In the genomic region with DNA sequence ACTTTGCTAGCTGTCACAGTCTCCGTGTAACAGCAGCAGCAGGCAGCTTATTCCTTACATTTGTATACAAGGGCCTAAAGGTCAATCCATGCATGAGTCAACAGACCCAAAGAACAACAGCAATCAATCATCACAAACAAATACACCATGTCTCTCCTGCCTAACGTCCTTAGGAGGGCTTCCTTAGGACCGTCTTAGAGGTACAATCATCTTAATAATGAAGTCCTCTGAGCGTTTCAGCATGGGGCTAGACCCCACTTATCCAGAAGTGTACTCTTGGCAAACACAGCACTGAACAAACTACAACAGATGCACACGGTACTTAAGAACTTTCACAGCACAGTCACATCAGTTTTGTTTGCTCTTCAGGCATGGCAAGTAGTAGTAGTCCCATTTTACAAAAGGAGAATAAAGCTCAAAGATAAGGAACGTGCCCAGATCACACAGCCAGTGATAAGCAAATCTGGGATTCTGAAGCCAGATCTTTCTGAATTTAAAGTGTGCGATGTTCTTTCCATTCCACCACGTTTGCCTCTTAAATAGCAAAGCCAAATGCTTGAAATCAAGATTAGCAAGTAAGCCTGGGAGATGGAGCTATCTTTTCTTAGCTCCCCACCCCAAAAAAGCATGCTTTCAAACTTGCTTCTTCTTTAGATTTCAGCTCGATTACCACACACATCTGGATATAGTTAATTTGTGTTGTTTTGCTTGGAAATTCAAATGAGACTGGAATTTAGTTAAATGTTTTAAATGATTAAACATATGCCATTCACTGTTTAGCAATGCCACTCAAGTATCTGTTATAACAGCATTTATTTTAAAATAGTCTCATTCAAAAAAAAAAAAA, we compare ENCODE assay signal across 2 cellular contexts.
TF ChIP-seq lines count a peak whose summit lies in the region.

No MANE protein-coding gene starts in this region.

TF ChIP-seq in SK-N-SH, 30 proteins besides CTCF, POLR2A, EP300 and RAD21:
- TF ChIP-seq, protein P1, sequence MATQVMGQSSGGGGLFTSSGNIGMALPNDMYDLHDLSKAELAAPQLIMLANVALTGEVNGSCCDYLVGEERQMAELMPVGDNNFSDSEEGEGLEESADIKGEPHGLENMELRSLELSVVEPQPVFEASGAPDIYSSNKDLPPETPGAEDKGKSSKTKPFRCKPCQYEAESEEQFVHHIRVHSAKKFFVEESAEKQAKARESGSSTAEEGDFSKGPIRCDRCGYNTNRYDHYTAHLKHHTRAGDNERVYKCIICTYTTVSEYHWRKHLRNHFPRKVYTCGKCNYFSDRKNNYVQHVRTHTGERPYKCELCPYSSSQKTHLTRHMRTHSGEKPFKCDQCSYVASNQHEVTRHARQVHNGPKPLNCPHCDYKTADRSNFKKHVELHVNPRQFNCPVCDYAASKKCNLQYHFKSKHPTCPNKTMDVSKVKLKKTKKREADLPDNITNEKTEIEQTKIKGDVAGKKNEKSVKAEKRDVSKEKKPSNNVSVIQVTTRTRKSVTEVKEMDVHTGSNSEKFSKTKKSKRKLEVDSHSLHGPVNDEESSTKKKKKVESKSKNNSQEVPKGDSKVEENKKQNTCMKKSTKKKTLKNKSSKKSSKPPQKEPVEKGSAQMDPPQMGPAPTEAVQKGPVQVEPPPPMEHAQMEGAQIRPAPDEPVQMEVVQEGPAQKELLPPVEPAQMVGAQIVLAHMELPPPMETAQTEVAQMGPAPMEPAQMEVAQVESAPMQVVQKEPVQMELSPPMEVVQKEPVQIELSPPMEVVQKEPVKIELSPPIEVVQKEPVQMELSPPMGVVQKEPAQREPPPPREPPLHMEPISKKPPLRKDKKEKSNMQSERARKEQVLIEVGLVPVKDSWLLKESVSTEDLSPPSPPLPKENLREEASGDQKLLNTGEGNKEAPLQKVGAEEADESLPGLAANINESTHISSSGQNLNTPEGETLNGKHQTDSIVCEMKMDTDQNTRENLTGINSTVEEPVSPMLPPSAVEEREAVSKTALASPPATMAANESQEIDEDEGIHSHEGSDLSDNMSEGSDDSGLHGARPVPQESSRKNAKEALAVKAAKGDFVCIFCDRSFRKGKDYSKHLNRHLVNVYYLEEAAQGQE (IDR thresholded peaks at IDR 0.05; ENCODE audit: low read depth, low read length): no peak
- TF ChIP-seq RFX5 (IDR thresholded peaks at IDR 0.05; ENCODE audit: low read length) (no peak), TEAD4 (IDR thresholded peaks at IDR 0.05; ENCODE audit: borderline replicate concordance, insufficient read depth) (no peak), TCF12 (IDR thresholded peaks at IDR 0.05) (peak; percentile 69), NFIC (IDR thresholded peaks at IDR 0.05; ENCODE audit: borderline replicate concordance) (no peak), PBX3 (IDR thresholded peaks at IDR 0.05) (peak; percentile 42), IRF3 (IDR thresholded peaks at IDR 0.05; ENCODE audit: low read depth, low read length) (no peak)

TF ChIP-seq in SK-N-SH treated with all-trans-retinoic acid at 6 μM for 48 hours, 23 proteins besides CTCF, POLR2A, EP300 and RAD21 (continued from another document):
- TF ChIP-seq OSR1 (CRISPR knock-in tag; IDR thresholded peaks at IDR 0.05) (no peak), PATZ1 (CRISPR knock-in tag; IDR thresholded peaks at IDR 0.05; ENCODE audit: borderline replicate concordance) (no peak), ZNF70 (CRISPR knock-in tag; IDR thresholded peaks at IDR 0.05) (no peak), POU6F1 (CRISPR knock-in tag; IDR thresholded peaks at IDR 0.05; ENCODE audit: borderline replicate concordance, low read depth) (no peak), ESRRG (CRISPR knock-in tag; IDR thresholded peaks at IDR 0.05) (no peak), PPARA (CRISPR knock-in tag; IDR thresholded peaks at IDR 0.05; ENCODE audit: borderline replicate concordance) (no peak), TOX (CRISPR knock-in tag; IDR thresholded peaks at IDR 0.05; ENCODE audit: borderline replicate concordance) (no peak), SNAI2 (CRISPR knock-in tag; IDR thresholded peaks at IDR 0.05) (no peak), RARB (CRISPR knock-in tag; IDR thresholded peaks at IDR 0.05) (no peak), GLIS3 (CRISPR knock-in tag; IDR thresholded peaks at IDR 0.05) (no peak)
- TF ChIP-seq, protein P2, sequence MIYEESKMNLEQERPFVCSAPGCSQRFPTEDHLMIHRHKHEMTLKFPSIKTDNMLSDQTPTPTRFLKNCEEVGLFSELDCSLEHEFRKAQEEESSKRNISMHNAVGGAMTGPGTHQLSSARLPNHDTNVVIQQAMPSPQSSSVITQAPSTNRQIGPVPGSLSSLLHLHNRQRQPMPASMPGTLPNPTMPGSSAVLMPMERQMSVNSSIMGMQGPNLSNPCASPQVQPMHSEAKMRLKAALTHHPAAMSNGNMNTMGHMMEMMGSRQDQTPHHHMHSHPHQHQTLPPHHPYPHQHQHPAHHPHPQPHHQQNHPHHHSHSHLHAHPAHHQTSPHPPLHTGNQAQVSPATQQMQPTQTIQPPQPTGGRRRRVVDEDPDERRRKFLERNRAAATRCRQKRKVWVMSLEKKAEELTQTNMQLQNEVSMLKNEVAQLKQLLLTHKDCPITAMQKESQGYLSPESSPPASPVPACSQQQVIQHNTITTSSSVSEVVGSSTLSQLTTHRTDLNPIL (CRISPR knock-in tag; IDR thresholded peaks at IDR 0.05; ENCODE audit: low read depth): no peak
- TF ChIP-seq, protein P3, sequence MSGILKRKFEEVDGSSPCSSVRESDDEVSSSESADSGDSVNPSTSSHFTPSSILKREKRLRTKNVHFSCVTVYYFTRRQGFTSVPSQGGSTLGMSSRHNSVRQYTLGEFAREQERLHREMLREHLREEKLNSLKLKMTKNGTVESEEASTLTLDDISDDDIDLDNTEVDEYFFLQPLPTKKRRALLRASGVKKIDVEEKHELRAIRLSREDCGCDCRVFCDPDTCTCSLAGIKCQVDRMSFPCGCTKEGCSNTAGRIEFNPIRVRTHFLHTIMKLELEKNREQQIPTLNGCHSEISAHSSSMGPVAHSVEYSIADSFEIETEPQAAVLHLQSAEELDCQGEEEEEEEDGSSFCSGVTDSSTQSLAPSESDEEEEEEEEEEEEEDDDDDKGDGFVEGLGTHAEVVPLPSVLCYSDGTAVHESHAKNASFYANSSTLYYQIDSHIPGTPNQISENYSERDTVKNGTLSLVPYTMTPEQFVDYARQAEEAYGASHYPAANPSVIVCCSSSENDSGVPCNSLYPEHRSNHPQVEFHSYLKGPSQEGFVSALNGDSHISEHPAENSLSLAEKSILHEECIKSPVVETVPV (CRISPR knock-in tag; IDR thresholded peaks at IDR 0.05): no peak
- TF ChIP-seq, protein P4, sequence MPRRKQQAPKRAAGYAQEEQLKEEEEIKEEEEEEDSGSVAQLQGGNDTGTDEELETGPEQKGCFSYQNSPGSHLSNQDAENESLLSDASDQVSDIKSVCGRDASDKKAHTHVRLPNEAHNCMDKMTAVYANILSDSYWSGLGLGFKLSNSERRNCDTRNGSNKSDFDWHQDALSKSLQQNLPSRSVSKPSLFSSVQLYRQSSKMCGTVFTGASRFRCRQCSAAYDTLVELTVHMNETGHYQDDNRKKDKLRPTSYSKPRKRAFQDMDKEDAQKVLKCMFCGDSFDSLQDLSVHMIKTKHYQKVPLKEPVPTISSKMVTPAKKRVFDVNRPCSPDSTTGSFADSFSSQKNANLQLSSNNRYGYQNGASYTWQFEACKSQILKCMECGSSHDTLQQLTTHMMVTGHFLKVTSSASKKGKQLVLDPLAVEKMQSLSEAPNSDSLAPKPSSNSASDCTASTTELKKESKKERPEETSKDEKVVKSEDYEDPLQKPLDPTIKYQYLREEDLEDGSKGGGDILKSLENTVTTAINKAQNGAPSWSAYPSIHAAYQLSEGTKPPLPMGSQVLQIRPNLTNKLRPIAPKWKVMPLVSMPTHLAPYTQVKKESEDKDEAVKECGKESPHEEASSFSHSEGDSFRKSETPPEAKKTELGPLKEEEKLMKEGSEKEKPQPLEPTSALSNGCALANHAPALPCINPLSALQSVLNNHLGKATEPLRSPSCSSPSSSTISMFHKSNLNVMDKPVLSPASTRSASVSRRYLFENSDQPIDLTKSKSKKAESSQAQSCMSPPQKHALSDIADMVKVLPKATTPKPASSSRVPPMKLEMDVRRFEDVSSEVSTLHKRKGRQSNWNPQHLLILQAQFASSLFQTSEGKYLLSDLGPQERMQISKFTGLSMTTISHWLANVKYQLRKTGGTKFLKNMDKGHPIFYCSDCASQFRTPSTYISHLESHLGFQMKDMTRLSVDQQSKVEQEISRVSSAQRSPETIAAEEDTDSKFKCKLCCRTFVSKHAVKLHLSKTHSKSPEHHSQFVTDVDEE (CRISPR knock-in tag; IDR thresholded peaks at IDR 0.05): no peak
